Comparison of ENCODE assay signal across 9 cellular contexts in the genomic region with DNA sequence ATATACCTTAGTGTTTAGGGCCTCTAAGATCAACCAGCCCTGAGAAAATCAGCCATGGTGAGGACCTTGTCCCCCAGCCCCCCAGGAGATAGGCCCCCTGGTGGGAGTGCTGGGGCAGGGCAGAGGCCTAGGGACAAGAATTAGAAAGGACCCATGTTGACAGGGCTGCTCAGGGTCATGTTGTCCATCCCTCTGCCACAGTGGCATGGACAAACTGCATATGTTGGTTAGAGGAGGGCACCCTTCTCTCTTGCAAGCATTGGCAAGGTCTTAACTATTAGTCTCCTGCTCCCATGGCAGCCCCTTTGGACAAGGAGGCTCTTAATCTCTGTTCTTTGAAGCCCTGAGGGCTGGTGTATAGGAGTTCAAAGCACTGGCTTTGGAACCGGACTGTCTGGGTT. TPM values are rescaled to one million over a fixed set of nuclear protein-coding genes. Genes with fewer than 3 reads are reported as not detected.
DNase-seq lines count a peak whose midpoint lies in the region; ATAC-seq and TF ChIP-seq lines count a peak whose summit lies in the region.
"Had no signal": no experiment of that assay in that cellular context is flagged by ENCODE, and none has a peak within 500 bp of the region (broad histone marks: within the 10 kb centered on the region; RNA-seq: fewer than 3 reads in every experiment).

No MANE protein-coding gene starts in this region.

- H3K4me1 ChIP-seq in CD4-positive, alpha-beta memory T cell (ENCODE audit: insufficient read depth, low read length), result peaks cover 81% of the 10 kb centered on the region
- H3K4me1 ChIP-seq in naive thymus-derived CD4-positive, alpha-beta T cell (ENCODE audit: control insufficient read depth in 2 of 2, insufficient read depth in 2 of 2, low read length in 2 of 2), result peaks cover 68 to 84% of the 10 kb centered on the region in 2 donors
- H3K4me1 ChIP-seq in mammary epithelial cell (ENCODE audit: insufficient read depth, low read length), result peaks cover 21% of the 10 kb centered on the region

- H3K9ac ChIP-seq in mammary epithelial cell (ENCODE audit: insufficient read depth, low read length), result no peak overlapping the region

- intact Hi-C loops in CD4-positive, alpha-beta memory T cell (cut with micrococcal nuclease), result no loop called here
- intact Hi-C loops in naive thymus-derived CD4-positive, alpha-beta T cell (cut with micrococcal nuclease), result loop anchor here (5.0 to 10.0 kb wide), 4 partner anchors 38 to 458 kb away; a partner anchor contains a TSS
- intact Hi-C loops in mammary epithelial cell (cut with micrococcal nuclease), result no loop called here

- TF ChIP-seq CTCF in mammary epithelial cell (conservative IDR thresholded peaks at IDR 0.05 in 1 of 2, IDR thresholded peaks at IDR 0.05 in 1 of 2; ENCODE audit: extremely low read depth in 1 of 2, insufficient read depth in 1 of 2, low read depth in 1 of 2, low read length in 2 of 2) (no peak), coronary artery (IDR thresholded peaks at IDR 0.05) (no peak)

- 29% methylated on average over 1 of the region's 1 CpG for WGBS in mammary epithelial cell (ENCODE audit: low coverage, missing lambda C conversion rate)

- dilution Hi-C loops in mammary epithelial cell (cut with HindIII; ENCODE audit: low sequenced_read_pairs), result no loop called here

- H2AFZ ChIP-seq in mammary epithelial cell (ENCODE audit: low read depth, low read length), result no peak overlapping the region

- peaks cover 0 to 3% of the 10 kb centered on the region in 2 donors for H3K27me3 Mint-ChIP-seq in CD4-positive, alpha-beta memory T cell
- H3K27me3 Mint-ChIP-seq in IgD-negative memory B cell, result no peaks in the 10 kb centered on the region
- H3K27me3 Mint-ChIP-seq in activated naive CD4-positive, alpha-beta T cell treated with anti-CD3 and anti-CD28 coated beads, Interleukin-2, amount 50 U/mL, for 24 hours, result no peaks in the 10 kb centered on the region
- H3K27me3 Mint-ChIP-seq in naive thymus-derived CD4-positive, alpha-beta T cell, result no peaks in the 10 kb centered on the region

- H3K4me2 ChIP-seq in mammary epithelial cell (ENCODE audit: insufficient read depth, low read depth, low read length), result no peak overlapping the region

- peaks cover 7% of the 10 kb centered on the region for H3K36me3 ChIP-seq in CD4-positive, alpha-beta memory T cell (ENCODE audit: insufficient read depth, low read length)
- H3K36me3 ChIP-seq in naive thymus-derived CD4-positive, alpha-beta T cell (ENCODE audit: control insufficient read depth in 2 of 3, insufficient read depth in 3 of 3, low read length in 3 of 3), result peaks cover 0 to 33% (median 0%) of the 10 kb centered on the region in 3 experiments
- H3K36me3 ChIP-seq in mammary epithelial cell (ENCODE audit: insufficient read depth, low read length), result no peaks in the 10 kb centered on the region

- peaks cover 7 to 42% of the 10 kb centered on the region in 2 donors for H3K36me3 Mint-ChIP-seq in CD4-positive, alpha-beta memory T cell
- peaks cover 18% of the 10 kb centered on the region for H3K36me3 Mint-ChIP-seq in IgD-negative memory B cell
- peaks cover 29% of the 10 kb centered on the region for H3K36me3 Mint-ChIP-seq in activated naive CD4-positive, alpha-beta T cell treated with anti-CD3 and anti-CD28 coated beads, Interleukin-2, amount 50 U/mL, for 24 hours
- peaks cover 0 to 34% (median 6%) of the 10 kb centered on the region in 5 donors for H3K36me3 Mint-ChIP-seq in naive thymus-derived CD4-positive, alpha-beta T cell

- POLR2A ChIA-PET in CD4-positive, alpha-beta memory T cell (lab: Charles Lee; ENCODE audit: partially characterized antibody), result interaction anchor here (0.8 to 22.1 kb wide), 12 partner anchors 10 to 261 kb away, joined by 3 to 1807 read pairs (median 9); a partner anchor contains a TSS
- POLR2A ChIA-PET in naive thymus-derived CD4-positive, alpha-beta T cell (lab: Charles Lee), result interaction anchor here (1.6 to 21.6 kb wide), 8 partner anchors 7 to 99 kb away, joined by 7 to 1270 read pairs (median 16); a partner anchor contains a TSS

- peak overlapping the region; percentile 87 to 99 (median 95) for H3K27ac Mint-ChIP-seq in CD4-positive, alpha-beta memory T cell
- peak overlapping the region; percentile 95 to 97 (median 97) for H3K27ac Mint-ChIP-seq in IgD-negative memory B cell
- H3K27ac Mint-ChIP-seq in activated naive CD4-positive, alpha-beta T cell treated with anti-CD3 and anti-CD28 coated beads, Interleukin-2, amount 50 U/mL, for 24 hours, result peak overlapping the region; percentile 99
- H3K27ac Mint-ChIP-seq in naive thymus-derived CD4-positive, alpha-beta T cell, result peak overlapping the region; percentile 95 to 100 (median 98)
- H3K27ac Mint-ChIP-seq: nephron had no signal

- no peaks in the 10 kb centered on the region for H3K9me3 ChIP-seq in CD4-positive, alpha-beta memory T cell (ENCODE audit: control insufficient read depth in 1 of 2, low read length in 2 of 2)
- H3K9me3 ChIP-seq in naive thymus-derived CD4-positive, alpha-beta T cell (ENCODE audit: control insufficient read depth in 2 of 3, low read length in 3 of 3), result no peaks in the 10 kb centered on the region
- H3K9me3 ChIP-seq in mammary epithelial cell (replicated peaks; ENCODE audit: insufficient read depth, low read length), result no peaks in the 10 kb centered on the region

- no TSS peak for BruUV-seq in mammary epithelial cell (replicated peaks; lab: Mats Ljungman, UMichigan)

- H3K27me3 ChIP-seq in CD4-positive, alpha-beta memory T cell (ENCODE audit: insufficient read depth, low read length), result no peaks in the 10 kb centered on the region
- no peaks in the 10 kb centered on the region for H3K27me3 ChIP-seq in naive thymus-derived CD4-positive, alpha-beta T cell (ENCODE audit: control insufficient read depth in 2 of 2, insufficient read depth in 2 of 2, low read length in 2 of 2)
- H3K27me3 ChIP-seq in mammary epithelial cell (ENCODE audit: insufficient read depth, low read length), result no peaks in the 10 kb centered on the region

- no peaks in the 10 kb centered on the region for H4K20me1 ChIP-seq in mammary epithelial cell (ENCODE audit: insufficient read depth, low read length)

- H3K27ac ChIP-seq in CD4-positive, alpha-beta memory T cell (ENCODE audit: low read depth, low read length), result peak overlapping the region; percentile 96
- peak overlapping the region; percentile 95 for H3K27ac ChIP-seq in naive thymus-derived CD4-positive, alpha-beta T cell (ENCODE audit: low read depth, low read length)
- no peak overlapping the region for H3K27ac ChIP-seq in mammary epithelial cell (ENCODE audit: insufficient read depth, low read depth, low read length)
- peak overlapping the region in 1 of 2 donors; percentile 83 for H3K27ac ChIP-seq in coronary artery

- peak overlapping the region; percentile 81 to 82 for H3K4me3 ChIP-seq in CD4-positive, alpha-beta memory T cell (ENCODE audit: low read length in 2 of 2)
- peak overlapping the region; percentile 92 for H3K4me3 ChIP-seq in naive thymus-derived CD4-positive, alpha-beta T cell (ENCODE audit: low read length)
- H3K4me3 ChIP-seq in mammary epithelial cell (replicated peaks in 1 of 3; ENCODE audit: insufficient read depth in 1 of 3, low read depth in 2 of 3, low read length in 3 of 3) (no peak overlapping the region), coronary artery (no peak overlapping the region)

- peaks cover 0 to 3% (median 0%) of the 10 kb centered on the region in 8 donors for H3K9me3 Mint-ChIP-seq in CD4-positive, alpha-beta memory T cell
- no peaks in the 10 kb centered on the region for H3K9me3 Mint-ChIP-seq in IgD-negative memory B cell
- H3K9me3 Mint-ChIP-seq in activated naive CD4-positive, alpha-beta T cell treated with anti-CD3 and anti-CD28 coated beads, Interleukin-2, amount 50 U/mL, for 24 hours, result no peaks in the 10 kb centered on the region
- no peaks in the 10 kb centered on the region for H3K9me3 Mint-ChIP-seq in naive thymus-derived CD4-positive, alpha-beta T cell
- H3K9me3 Mint-ChIP-seq: nephron had no signal

- CTCF ChIA-PET in CD4-positive, alpha-beta memory T cell (lab: Charles Lee; ENCODE audit: partially characterized antibody), result interaction anchor here (1.3 to 18.5 kb wide), 6 partner anchors 9 to 159 kb away, joined by 3 to 774 read pairs (median 5); a partner anchor contains a TSS
- CTCF ChIA-PET in naive thymus-derived CD4-positive, alpha-beta T cell (lab: Charles Lee), result interaction anchor here (1.2 to 11.7 kb wide), 3 partner anchors 11 to 159 kb away, joined by 3 to 460 read pairs (median 6); a partner anchor contains a TSS
- CTCF ChIA-PET in mammary epithelial cell (lab: Charles Lee; ENCODE audit: low non-redundant PET), result no interaction called here

- H3K4me1 Mint-ChIP-seq in CD4-positive, alpha-beta memory T cell, result peaks cover 50 to 97% (median 62%) of the 10 kb centered on the region in 4 donors
- H3K4me1 Mint-ChIP-seq in IgD-negative memory B cell, result peaks cover 43 to 58% (median 57%) of the 10 kb centered on the region in 3 donors
- peaks cover 72% of the 10 kb centered on the region for H3K4me1 Mint-ChIP-seq in activated naive CD4-positive, alpha-beta T cell treated with anti-CD3 and anti-CD28 coated beads, Interleukin-2, amount 50 U/mL, for 24 hours
- peaks cover 56 to 81% (median 72%) of the 10 kb centered on the region in 7 donors for H3K4me1 Mint-ChIP-seq in naive thymus-derived CD4-positive, alpha-beta T cell

- in situ Hi-C loops in mammary epithelial cell (cut with MboI; ENCODE audit: low sequenced_read_pairs in 2 of 2), result no loop called here

- DNase-seq in CD4-positive, alpha-beta memory T cell, result peak in 1 of 5 donors; percentile 51
- no peak for DNase-seq in naive thymus-derived CD4-positive, alpha-beta T cell
- DNase-seq in OCI-M2 (lab: John Stamatoyannopoulos, UW; ENCODE audit: unreplicated experiment) (no peak), iPS-NIHi7 (ENCODE audit: extremely low spot score) (no peak), mammary epithelial cell (no peak), coronary artery (ENCODE audit: low spot score) (no peak)

- peak; percentile 10 for ATAC-seq in naive thymus-derived CD4-positive, alpha-beta T cell

- peak overlapping the region; percentile 94 to 100 (median 98) for H3K4me3 Mint-ChIP-seq in CD4-positive, alpha-beta memory T cell
- peak overlapping the region; percentile 90 to 100 (median 98) for H3K4me3 Mint-ChIP-seq in IgD-negative memory B cell
- peak overlapping the region; percentile 99 for H3K4me3 Mint-ChIP-seq in activated naive CD4-positive, alpha-beta T cell treated with anti-CD3 and anti-CD28 coated beads, Interleukin-2, amount 50 U/mL, for 24 hours
- peak overlapping the region; percentile 93 to 100 (median 98) for H3K4me3 Mint-ChIP-seq in naive thymus-derived CD4-positive, alpha-beta T cell
- H3K4me3 Mint-ChIP-seq: nephron had no signal

- H3K79me2 ChIP-seq in mammary epithelial cell (ENCODE audit: insufficient read depth, low read length), result peaks cover 7% of the 10 kb centered on the region

RNA-seq across cellular contexts. Expression of a gene that starts 0.8 kb away (rescaled TPM):
- total RNA-seq in CD4-positive, alpha-beta memory T cell, result 100 to 1,000 TPM; 189 to 199 TPM
- polyA plus RNA-seq in CD4-positive, alpha-beta memory T cell, result 100 to 1,000 TPM; 126 to 325 TPM
- polyA plus RNA-seq in IgD-negative memory B cell, result 1,038 TPM
- total RNA-seq in naive thymus-derived CD4-positive, alpha-beta T cell, result 100 to 1,000 TPM; 141 to 390 (median 242) TPM
- polyA plus RNA-seq in naive thymus-derived CD4-positive, alpha-beta T cell, result 100 to 1,000 TPM; 210 to 387 TPM
- total RNA-seq in mammary epithelial cell, result 10 to 100 TPM; 13.0 to 27.0 TPM
- 16.4 TPM for polyA plus RNA-seq in mammary epithelial cell
- polyA minus RNA-seq in mammary epithelial cell, result 8.0 TPM

RNA-seq across cellular contexts. Expression of a gene that starts 6.6 kb away (rescaled TPM):
- total RNA-seq in CD4-positive, alpha-beta memory T cell, result 100 to 1,000 TPM; 423 to 425 TPM
- 100 to 1,000 TPM; 155 to 244 TPM for polyA plus RNA-seq in CD4-positive, alpha-beta memory T cell
- polyA plus RNA-seq in IgD-negative memory B cell (141 TPM), mammary epithelial cell (128 TPM)
- total RNA-seq in naive thymus-derived CD4-positive, alpha-beta T cell, result 100 to 1,000 TPM; 148 to 592 (median 362) TPM
- polyA plus RNA-seq in naive thymus-derived CD4-positive, alpha-beta T cell, result 100 to 1,000 TPM; 394 to 401 TPM
- 10 to 100 TPM; 31.3 to 61.3 TPM for total RNA-seq in mammary epithelial cell
- polyA minus RNA-seq in mammary epithelial cell, result 27.8 TPM

RNA-seq across cellular contexts. Expression of a gene that starts 6.8 kb away (rescaled TPM):
- total RNA-seq in CD4-positive, alpha-beta memory T cell, result not detected
- not detected for polyA plus RNA-seq in CD4-positive, alpha-beta memory T cell
- polyA plus RNA-seq in IgD-negative memory B cell (not detected), mammary epithelial cell (not detected)
- total RNA-seq in naive thymus-derived CD4-positive, alpha-beta T cell, result not detected
- not detected for polyA plus RNA-seq in naive thymus-derived CD4-positive, alpha-beta T cell
- not detected for total RNA-seq in mammary epithelial cell
- polyA minus RNA-seq in mammary epithelial cell, result not detected

RNA-seq across cellular contexts. Expression of a gene that starts 20.1 kb away (rescaled TPM):
- total RNA-seq in CD4-positive, alpha-beta memory T cell, result 100 to 1,000 TPM; 142 to 148 TPM
- 100 to 1,000 TPM; 102 to 114 TPM for polyA plus RNA-seq in CD4-positive, alpha-beta memory T cell
- polyA plus RNA-seq in IgD-negative memory B cell (123 TPM), mammary epithelial cell (319 TPM)
- 100 to 1,000 TPM; 132 to 209 (median 146) TPM for total RNA-seq in naive thymus-derived CD4-positive, alpha-beta T cell
- 100 to 1,000 TPM; 113 to 121 TPM for polyA plus RNA-seq in naive thymus-derived CD4-positive, alpha-beta T cell
- 100 to 1,000 TPM; 149 to 168 TPM for total RNA-seq in mammary epithelial cell
- polyA minus RNA-seq in mammary epithelial cell, result 137 TPM

RNA-seq across cellular contexts. Expression of a gene that starts 20.3 kb away (rescaled TPM):
- total RNA-seq in CD4-positive, alpha-beta memory T cell, result 10 to 100 TPM; 68.6 to 70.8 TPM
- polyA plus RNA-seq in CD4-positive, alpha-beta memory T cell, result 10 to 100 TPM; 68.8 to 69.8 TPM
- polyA plus RNA-seq in IgD-negative memory B cell, result 62.0 TPM
- 10 to 100 TPM; 25.7 to 69.5 (median 63.2) TPM for total RNA-seq in naive thymus-derived CD4-positive, alpha-beta T cell
- polyA plus RNA-seq in naive thymus-derived CD4-positive, alpha-beta T cell, result 10 to 100 TPM; 64.1 to 72.5 TPM
- total RNA-seq in mammary epithelial cell, result 10 to 100 TPM; 29.3 to 75.1 TPM
- polyA plus RNA-seq in mammary epithelial cell, result 48.5 TPM
- 25.8 TPM for polyA minus RNA-seq in mammary epithelial cell

Comparison
In these comparisons a context has a peak if more than half of its experiments do, and no peak if none do; other contexts are left out.
1. H3K4me3 ChIP-seq: peak in CD4-positive, alpha-beta memory T cell (2 of 2) and naive thymus-derived CD4-positive, alpha-beta T cell (single experiment); none in mammary epithelial cell (0 of 3) and coronary artery (single experiment).
2. intact Hi-C loops: an anchor here in naive thymus-derived CD4-positive, alpha-beta T cell (5.0 to 10.0 kb wide); none called in CD4-positive, alpha-beta memory T cell and mammary epithelial cell.
3. Peak in every context shown above with its lines, with median percentiles within 50 percentile points of each other: H3K27ac Mint-ChIP-seq and H3K4me3 Mint-ChIP-seq.